In genomic region chr18:44698518-44698917, GRCh38 we compare ENCODE assay signal across 31 cellular contexts. TPM values are rescaled to one million over a fixed set of nuclear protein-coding genes. Genes with fewer than 3 reads are reported as not detected.
DNase-seq lines count a peak whose midpoint lies in the region; ATAC-seq, FAIRE-seq and TF ChIP-seq lines count a peak whose summit lies in the region.
"Had no signal": no experiment of that assay in that cellular context is flagged by ENCODE, and none has a peak within 500 bp of the region (broad histone marks: within the 10 kb centered on the region; RNA-seq: fewer than 3 reads in every experiment).

No MANE protein-coding gene starts in this region.

- FAIRE-seq in HepG2 (lab: Jason Lieb, UNC) (no peak), frontal cortex (lab: Jason Lieb, UNC) (peak; percentile 24), H54 (lab: Jason Lieb, UNC) (no peak)

- 88% methylated on average over 5 of the region's 5 CpGs for WGBS in liver
- 46% methylated on average over 5 of the region's 5 CpGs for WGBS in HepG2 (ENCODE audit: low lambda C conversion rate)
- 93 to 94% methylated on average over 5 of the region's 5 CpGs for WGBS in testis, 2 donors

- H3K4me2 ChIP-seq in HepG2 (ENCODE audit: low read depth, low read length), result no peak overlapping the region

- TF ChIP-seq EP300 in HepG2 (IDR thresholded peaks at IDR 0.05; ENCODE audit: low read depth in 2 of 2, low read length in 2 of 2), result no peak
- TF ChIP-seq EP300 in HepG2 (CRISPR knock-in tag; IDR thresholded peaks at IDR 0.05; ENCODE audit: borderline replicate concordance), result no peak

- intact Hi-C loops in HepG2 (cut with micrococcal nuclease; ENCODE audit: unreplicated experiment) (loop anchor here (10.0 kb wide), 1 partner anchor 56 kb away; no protein-coding TSS in a partner anchor), uterus (cut with DNase I; ENCODE audit: low total_unique reads) (no loop called here), testis (cut with DNase I; ENCODE audit: low total_unique reads) (no loop called here)

- H3K27ac Mint-ChIP-seq in neural crest cell (ENCODE audit: unreplicated experiment), result peak overlapping the region; percentile 39
- no peak overlapping the region for H3K27ac Mint-ChIP-seq in activated T-cell treated with anti-CD3 and anti-CD28 coated beads, Interleukin-2, amount 50 U/mL, for 72 hours
- H3K27ac Mint-ChIP-seq: activated CD4-positive, alpha-beta T cell treated with anti-CD3 and anti-CD28 coated beads, Interleukin-2, amount 10 ng/mL, durations not matched to agents 24 days and 14 days; activated naive CD8-positive, alpha-beta T cell treated with anti-CD3 and anti-CD28 coated beads for 36 hours; CD14-positive monocyte; HFFc6 had no signal

- H3K27ac ChIP-seq in liver (ENCODE audit: low read depth in 1 of 2, low read length in 2 of 2) (peak overlapping the region in 1 of 2 donors; percentile 38), HepG2 (ENCODE audit: extremely low read length, insufficient read depth, low read length) (no peak overlapping the region), uterus (peak overlapping the region; percentile 78 to 81), testis (no peak overlapping the region)
- H3K27ac ChIP-seq: ascending aorta, coronary artery, GM23248 had no signal

- H3K4me3 Mint-ChIP-seq in neural crest cell, result no peak overlapping the region
- H3K4me3 Mint-ChIP-seq in activated T-cell treated with anti-CD3 and anti-CD28 coated beads, Interleukin-2, amount 50 U/mL, for 72 hours, result no peak overlapping the region
- H3K4me3 Mint-ChIP-seq: activated CD4-positive, alpha-beta T cell treated with anti-CD3 and anti-CD28 coated beads, Interleukin-2, amount 10 ng/mL, durations not matched to agents 24 days and 14 days; activated naive CD8-positive, alpha-beta T cell treated with anti-CD3 and anti-CD28 coated beads for 36 hours; HFFc6 had no signal

- DNase-seq in HepG2 (ENCODE audit: low spot score), result no peak
- no peak for DNase-seq in frontal cortex (ENCODE audit: low spot score in 2 of 2)
- no peak for DNase-seq in neural crest cell (ENCODE audit: low read depth, low spot score)
- DNase-seq in uterus, result no peak
- no peak for DNase-seq in activated T-cell treated with anti-CD3 and anti-CD28 coated beads, Interleukin-2, amount 50 U/mL, for 72 hours
- DNase-seq in H54 (ENCODE audit: insufficient read length, low spot score), result no peak
- DNase-seq in testis, result no peak
- DNase-seq: activated CD4-positive, alpha-beta T cell treated with anti-CD3 and anti-CD28 coated beads, Interleukin-2, amount 10 ng/mL, durations not matched to agents 24 days and 14 days; activated CD8-positive, alpha-beta memory T cell treated with anti-CD3 and anti-CD28 coated beads for 24 hours; activated gamma-delta T cell; activated naive CD8-positive, alpha-beta T cell treated with anti-CD3 and anti-CD28 coated beads for 36 hours; activated T-cell treated with anti-CD3 and anti-CD28 coated beads, Interleukin-2, amount 50 U/mL, for 1 hour; Caco-2; DMS79 treated with DMSO at 0.1 percent for 48 hours; effector CD8-positive, alpha-beta T cell; GF-D8; GM23248; HFFc6; hippocampal formation; IMR-90; mesenchymal stem cell; NCI-H1048; NCI-H1694; nucleus accumbens; stimulated activated CD4-positive, alpha-beta T cell treated with anti-CD3 and anti-CD28 coated beads, Interleukin-4, amount 100 ng/mL, for 24 hours; substantia nigra had no signal

- H3K27me3 ChIP-seq in liver (ENCODE audit: control insufficient read depth in 4 of 4, insufficient read depth in 4 of 4, low read length in 3 of 4), result no peaks in the 10 kb centered on the region
- H3K27me3 ChIP-seq in HepG2 (ENCODE audit: control insufficient read depth in 1 of 2, insufficient read depth in 2 of 2, low read length in 2 of 2), result 0 out of 5 replicates have a peak, but pooled peaks cover 0 to 2% of the 10 kb centered on the region in 2 experiments
- H3K27me3 ChIP-seq in uterus, result no peaks in the 10 kb centered on the region
- no peaks in the 10 kb centered on the region for H3K27me3 ChIP-seq in testis
- H3K27me3 ChIP-seq: ascending aorta had no signal

- CTCF ChIA-PET in HepG2 (lab: Yijun Ruan, JAX; ENCODE audit: low intra/inter-chr PET ratio, low total read pairs), result no interaction called here

- H2AFZ ChIP-seq in HepG2 (ENCODE audit: low read length), result no peak overlapping the region
- H2AFZ ChIP-seq: GM23248 had no signal

- H4K20me1 ChIP-seq in HepG2 (ENCODE audit: insufficient read depth, low read length), result no peaks in the 10 kb centered on the region

- H3K36me3 Mint-ChIP-seq in neural crest cell (ENCODE audit: low read depth), result peaks cover 25% of the 10 kb centered on the region
- H3K36me3 Mint-ChIP-seq in activated T-cell treated with anti-CD3 and anti-CD28 coated beads, Interleukin-2, amount 50 U/mL, for 72 hours (ENCODE audit: insufficient read depth in 2 of 2), result peaks cover 0 to 4% of the 10 kb centered on the region in 2 donors

- in situ Hi-C loops in HepG2 (cut with HindIII; ENCODE audit: extremely low pct_ligation_motif_present, low pct_unique_long_range_greater_than_20kb), result loop anchor here (25.0 kb wide), 2 partner anchors 89 to 514 kb away; no protein-coding TSS in a partner anchor

- no TSS peak for BruUV-seq in HepG2 (replicated peaks; lab: Mats Ljungman, UMichigan)

- no peaks in the 10 kb centered on the region for H3K36me3 ChIP-seq in liver (ENCODE audit: control insufficient read depth in 4 of 4, insufficient read depth in 3 of 4, low read depth in 1 of 4, low read length in 3 of 4)
- no peaks in the 10 kb centered on the region for H3K36me3 ChIP-seq in HepG2 (replicated peaks in 1 of 2; ENCODE audit: control insufficient read depth in 1 of 2, insufficient read depth in 2 of 2, low read length in 2 of 2)
- H3K36me3 ChIP-seq in uterus, result no peaks in the 10 kb centered on the region
- H3K36me3 ChIP-seq in testis (ENCODE audit: low read depth, missing control alignments), result no peaks in the 10 kb centered on the region
- H3K36me3 ChIP-seq: ascending aorta, prostate gland had no signal

- POLR2A ChIA-PET in HepG2 (lab: Yijun Ruan, JAX), result no interaction called here

- TF ChIP-seq RAD21 in liver (IDR thresholded peaks at IDR 0.05) (no peak), HepG2 (CRISPR knock-in tag; IDR thresholded peaks at IDR 0.05) (no peak)

- H3K9me3 ChIP-seq in liver (ENCODE audit: control insufficient read depth in 4 of 4, low read length in 3 of 4) (no peaks in the 10 kb centered on the region), HepG2 (ENCODE audit: low read length) (no peaks in the 10 kb centered on the region), uterus (no peaks in the 10 kb centered on the region), testis (no peaks in the 10 kb centered on the region)
- H3K9me3 ChIP-seq: ascending aorta, Caco-2, prostate gland had no signal

- TF ChIP-seq POLR2A in HepG2 (IDR thresholded peaks at IDR 0.05; ENCODE audit: insufficient read depth in 1 of 2, low read depth in 2 of 2, low read length in 2 of 2), result no peak
- TF ChIP-seq POLR2A in uterus (IDR thresholded peaks at IDR 0.05), result no peak
- TF ChIP-seq POLR2A in H54 (IDR thresholded peaks at IDR 0.05; ENCODE audit: low read depth, low read length), result no peak
- no peak for TF ChIP-seq POLR2A in testis (IDR thresholded peaks at IDR 0.05)

- ATAC-seq in HepG2, result no peak
- ATAC-seq in activated T-cell treated with anti-CD3 and anti-CD28 coated beads, Interleukin-2, amount 50 U/mL, for 72 hours (replicated peaks in 1 of 2), result no peak

- TF ChIP-seq CTCF in liver (IDR thresholded peaks at IDR 0.05; ENCODE audit: low read depth, low read length, missing input control), result no peak
- no peak for TF ChIP-seq CTCF in HepG2 (CRISPR knock-in tag; IDR thresholded peaks at IDR 0.05)
- TF ChIP-seq CTCF in neural crest cell (conservative IDR thresholded peaks at IDR 0.05), result no peak
- TF ChIP-seq CTCF in uterus (IDR thresholded peaks at IDR 0.05), result no peak
- no peak for TF ChIP-seq CTCF in testis (IDR thresholded peaks at IDR 0.05)

- H3K9ac ChIP-seq in liver (ENCODE audit: low read depth in 1 of 2, low read length in 2 of 2) (peak overlapping the region in 1 of 2 donors; percentile 21), HepG2 (ENCODE audit: insufficient read depth, low read depth, low read length) (no peak overlapping the region)
- H3K9ac ChIP-seq: GM23248 had no signal

- H3K9me3 Mint-ChIP-seq in neural crest cell, result no peaks in the 10 kb centered on the region
- no peaks in the 10 kb centered on the region for H3K9me3 Mint-ChIP-seq in activated T-cell treated with anti-CD3 and anti-CD28 coated beads, Interleukin-2, amount 50 U/mL, for 72 hours
- H3K9me3 Mint-ChIP-seq: activated naive CD8-positive, alpha-beta T cell treated with anti-CD3 and anti-CD28 coated beads for 36 hours; HFFc6 had no signal

- H3K4me3 ChIP-seq in liver (ENCODE audit: low read depth in 1 of 3, low read length in 3 of 3) (peak overlapping the region; percentile 59 to 71 (median 60)), HepG2 (replicated peaks in 1 of 3; ENCODE audit: insufficient read depth in 1 of 3, low read depth in 2 of 3, low read length in 3 of 3) (no peak overlapping the region), uterus (no peak overlapping the region), testis (no peak overlapping the region)
- H3K4me3 ChIP-seq: ascending aorta, coronary artery, GM23248, prostate gland had no signal

- no peaks in the 10 kb centered on the region for H3K27me3 Mint-ChIP-seq in neural crest cell (ENCODE audit: low read depth)
- peaks cover 17% of the 10 kb centered on the region for H3K27me3 Mint-ChIP-seq in activated T-cell treated with anti-CD3 and anti-CD28 coated beads, Interleukin-2, amount 50 U/mL, for 72 hours (ENCODE audit: low read depth)

- H3K4me1 Mint-ChIP-seq in neural crest cell, result peaks cover 73% of the 10 kb centered on the region
- H3K4me1 Mint-ChIP-seq in activated T-cell treated with anti-CD3 and anti-CD28 coated beads, Interleukin-2, amount 50 U/mL, for 72 hours (ENCODE audit: low read depth), result peaks cover 26% of the 10 kb centered on the region
- H3K4me1 Mint-ChIP-seq: CD14-positive monocyte had no signal

- no peaks in the 10 kb centered on the region for H3K79me2 ChIP-seq in HepG2 (ENCODE audit: insufficient read depth, low read length)

- peaks cover 5 to 43% (median 31%) of the 10 kb centered on the region in 4 donors for H3K4me1 ChIP-seq in liver (ENCODE audit: control insufficient read depth in 4 of 4, insufficient read depth in 4 of 4, low read length in 3 of 4)
- H3K4me1 ChIP-seq in HepG2 (ENCODE audit: insufficient read depth, low read length), result peaks cover 9% of the 10 kb centered on the region; the same call in 1 of the 2 replicates
- H3K4me1 ChIP-seq in uterus, result peaks cover 10 to 11% of the 10 kb centered on the region in 2 donors
- H3K4me1 ChIP-seq in testis, result peaks cover 46% of the 10 kb centered on the region

RNA-seq across cellular contexts. Expression of gene SETBP1, which starts 17.8 kb away (rescaled TPM):
- total RNA-seq in liver (10 to 100 TPM in 1 of 2 donors, 1 to 10 TPM in 1; 2.5 to 15.8 TPM), HepG2 (2016; rRNA removed; fragmentation: Illumina TruSeq; extraction: Trizol) (0.18 and 0.20 TPM in 2 replicates), frontal cortex (34.2 TPM), neural crest cell (38.9 and 39.3 TPM in 2 replicates), uterus (10 to 100 TPM; 16.8 to 74.0 (median 36.9) TPM), testis (10 to 100 TPM; 33.1 to 34.7 TPM)
- polyA plus RNA-seq in liver (1 to 10 TPM; 3.5 to 5.8 TPM), HepG2 (2011; rRNA removed) (0.65 and 0.73 TPM in 2 replicates), testis (ENCODE audit: insufficient read depth, low read depth, low replicate concordance) (6.2 TPM)
- total RNA-seq in HepG2 (2016; cell fraction: cytosol; rRNA removed; fragmentation: Illumina TruSeq; extraction: Trizol; ENCODE audit: low read depth), result 2.5 and 2.7 TPM in 2 replicates
- total RNA-seq in HepG2 (2016; cell fraction: insoluble cytoplasmic fraction; rRNA removed; fragmentation: Illumina TruSeq; extraction: Trizol), result 0.15 and 0.16 TPM in 2 replicates
- total RNA-seq in HepG2 (2016; cell fraction: membrane; rRNA removed; fragmentation: Illumina TruSeq; extraction: Trizol), result 0.31 and 0.62 TPM in 2 replicates
- 1.1 and 1.3 TPM in 2 replicates for total RNA-seq in HepG2 (2016; cell fraction: nucleus; rRNA removed; fragmentation: Illumina TruSeq; extraction: Trizol)
- polyA plus RNA-seq in HepG2 (2011; cell fraction: cytosol; rRNA removed), result 0.20 and 0.42 TPM in 2 replicates
- polyA plus RNA-seq in HepG2 (2011; cell fraction: nucleus; rRNA removed), result 1.8 TPM in 2 replicates
- polyA plus RNA-seq in HepG2 (2012), result 0.93 and 2.0 TPM in 2 replicates
- polyA plus RNA-seq in HepG2 (2016; cell fraction: cytosol; fragmentation: Illumina TruSeq; extraction: Trizol; ENCODE audit: low read depth), result not detected in 2 replicates
- 0.05 and 0.09 TPM in 2 replicates for polyA plus RNA-seq in HepG2 (2016; cell fraction: insoluble cytoplasmic fraction; fragmentation: Illumina TruSeq; extraction: Trizol; ENCODE audit: low read depth)
- 0.08 TPM in 1 of 2 replicates, not detected in the other for polyA plus RNA-seq in HepG2 (2016; cell fraction: membrane; fragmentation: Illumina TruSeq; extraction: Trizol; ENCODE audit: low read depth)
- polyA plus RNA-seq in HepG2 (2016; cell fraction: nucleus; fragmentation: Illumina TruSeq; extraction: Trizol; ENCODE audit: insufficient read depth, low read depth), result 0.08 and 0.32 TPM in 2 replicates
- 2.0 and 2.9 TPM in 2 replicates for polyA minus RNA-seq in HepG2 (2011; rRNA and poly(A)+ RNA removed; ENCODE audit: low replicate concordance)
- 0.26 and 1.1 TPM in 2 replicates for polyA minus RNA-seq in HepG2 (2011; cell fraction: cytosol; rRNA and poly(A)+ RNA removed)
- 6.8 and 10.6 TPM in 2 replicates for polyA minus RNA-seq in HepG2 (2011; cell fraction: nucleus; rRNA and poly(A)+ RNA removed)
- total RNA-seq in activated T-cell treated with anti-CD3 and anti-CD28 coated beads, Interleukin-2, amount 50 U/mL, for 72 hours, result 10 to 100 TPM in 1 of 2 donors, 1 to 10 TPM in 1; 3.8 to 13.8 TPM

Comparison
In these comparisons a context has a peak if more than half of its experiments do, and no peak if none do; other contexts are left out.
1. H3K4me3 ChIP-seq: peak in liver (3 of 3); none in HepG2 (0 of 3), uterus (0 of 2) and testis (0 of 2).
2. H3K27ac ChIP-seq: peak in uterus (2 of 2); none in HepG2 (single experiment) and testis (0 of 2).